ENCODE assay signal across 18 cellular contexts in genomic region chr11:134164490-134165370, GRCh38. TPM values are rescaled to one million over a fixed set of nuclear protein-coding genes. Genes with fewer than 3 reads are reported as not detected.
A peak's percentile ranks its signal among the peaks of the same experiment; 100 is the strongest.
DNase-seq lines count a peak whose midpoint lies in the region; ATAC-seq and TF ChIP-seq lines count a peak whose summit lies in the region.
"Had no signal": no experiment of that assay in that cellular context is flagged by ENCODE, and none has a peak within 500 bp of the region (broad histone marks: within the 10 kb centered on the region; RNA-seq: fewer than 3 reads in every experiment).

No MANE protein-coding gene starts in this region.

- H4K20me1 ChIP-seq in GM23338 (replicated peaks; ENCODE audit: insufficient read depth) = no peaks in the 10 kb centered on the region

- peak overlapping the region; percentile 2 for H3K27ac Mint-ChIP-seq in CD8-positive, alpha-beta T cell
- H3K27ac Mint-ChIP-seq in GM23338 = peak overlapping the region; percentile 93; the same call in 1 of the 2 replicates
- peak overlapping the region; percentile 43 for H3K27ac Mint-ChIP-seq in T-helper 2 cell treated with Interferon-gamma antibody and Interleukin-4, amounts not matched to agents 5 μg/mL and 100 μg/mL, for 36 hours
- H3K27ac Mint-ChIP-seq: activated naive CD8-positive, alpha-beta T cell treated with anti-CD3 and anti-CD28 coated beads for 36 hours; dendritic cell treated with granulocyte-macrophage colony-stimulating factor and Interleukin-4, amounts not matched to agents 40 ng/mL and 50 ng/mL, for 4 days had no signal

- no peak for ATAC-seq in CD8-positive, alpha-beta T cell
- ATAC-seq in GM23338 = no peak
- no peak for ATAC-seq in HG03378 (IDR thresholded peaks at IDR 0.05; ENCODE audit: unreplicated experiment)
- no peak for ATAC-seq in psoas muscle
- ATAC-seq: natural killer cell treated with Interleukin-12 subunit alpha and Interleukin-12 subunit beta and Interleukin-15 and Interleukin-18, amount 100 ng/mL, for 72 hours; Panc1; stimulated activated effector memory CD8-positive, alpha-beta T cell treated with anti-CD3 and anti-CD28 coated beads, Interleukin-12 subunit alpha, Interleukin-12 subunit beta, amount 100 ng/mL, for 72 hours had no signal

- H3K4me1 ChIP-seq in CD8-positive, alpha-beta T cell (ENCODE audit: insufficient read depth, low read length) = no peaks in the 10 kb centered on the region
- no peaks in the 10 kb centered on the region for H3K4me1 ChIP-seq in GM23338 (ENCODE audit: insufficient read depth)
- no peaks in the 10 kb centered on the region for H3K4me1 ChIP-seq in psoas muscle
- H3K4me1 ChIP-seq: tibial artery had no signal

- intact Hi-C loops in CD8-positive, alpha-beta T cell (cut with DNase I, micrococcal nuclease) = no loop called here
- intact Hi-C loops in psoas muscle (cut with DNase I) = no loop called here

- H3K4me1 Mint-ChIP-seq in CD8-positive, alpha-beta T cell (ENCODE audit: low read depth) = no peaks in the 10 kb centered on the region
- H3K4me1 Mint-ChIP-seq in GM23338 = no peaks in the 10 kb centered on the region
- H3K4me1 Mint-ChIP-seq in T-helper 2 cell treated with Interferon-gamma antibody and Interleukin-4, amounts not matched to agents 5 μg/mL and 100 μg/mL, for 36 hours (ENCODE audit: low read depth) = peaks cover 2% of the 10 kb centered on the region
- H3K4me1 Mint-ChIP-seq: activated naive CD8-positive, alpha-beta T cell treated with anti-CD3 and anti-CD28 coated beads for 36 hours had no signal

- no peaks in the 10 kb centered on the region for H3K27me3 ChIP-seq in CD8-positive, alpha-beta T cell (ENCODE audit: insufficient read depth, low read length)
- H3K27me3 ChIP-seq in GM23338 (ENCODE audit: insufficient read depth) = peaks cover 5% of the 10 kb centered on the region
- no peaks in the 10 kb centered on the region for H3K27me3 ChIP-seq in psoas muscle (ENCODE audit: insufficient read depth in 3 of 3, low read length in 2 of 3)
- H3K27me3 ChIP-seq: brain microvascular endothelial cell, tibial artery had no signal

- peaks cover 29% of the 10 kb centered on the region for H3K36me3 ChIP-seq in CD8-positive, alpha-beta T cell (ENCODE audit: insufficient read depth, low read length)
- H3K36me3 ChIP-seq in GM23338 (ENCODE audit: insufficient read depth) (peaks cover 81% of the 10 kb centered on the region), psoas muscle (ENCODE audit: insufficient read depth in 1 of 2, low read depth in 1 of 2) (peaks cover 0 to 60% of the 10 kb centered on the region in 2 donors)

- peaks cover 4% of the 10 kb centered on the region; the same call in 1 of the 2 replicates for H3K79me2 ChIP-seq in GM23338 (replicated peaks; ENCODE audit: insufficient read depth)

- H3F3A ChIP-seq in GM23338 (replicated peaks; ENCODE audit: low read depth) = peaks cover 51% of the 10 kb centered on the region

- no peaks in the 10 kb centered on the region for H3K27me3 Mint-ChIP-seq in CD8-positive, alpha-beta T cell (ENCODE audit: low read depth)
- H3K27me3 Mint-ChIP-seq in GM23338 (ENCODE audit: insufficient read depth, low read depth, poor library complexity) = peaks cover 81% of the 10 kb centered on the region
- H3K27me3 Mint-ChIP-seq in T-helper 2 cell treated with Interferon-gamma antibody and Interleukin-4, amounts not matched to agents 5 μg/mL and 100 μg/mL, for 36 hours (ENCODE audit: low read depth) = no peaks in the 10 kb centered on the region
- H3K27me3 Mint-ChIP-seq: activated naive CD8-positive, alpha-beta T cell treated with anti-CD3 and anti-CD28 coated beads for 36 hours; dendritic cell treated with granulocyte-macrophage colony-stimulating factor and Interleukin-4, amounts not matched to agents 40 ng/mL and 50 ng/mL, for 4 days; natural killer cell treated with Interleukin-12 subunit alpha and Interleukin-12 subunit beta and Interleukin-15 and Interleukin-18, amount 100 ng/mL, for 72 hours had no signal

- H3K4me3 ChIP-seq in CD8-positive, alpha-beta T cell (ENCODE audit: low read depth, low read length) = no peak overlapping the region
- H3K4me3 ChIP-seq in GM23338 = peak overlapping the region; percentile 43
- peak overlapping the region; percentile 32; the same call in 1 of the 2 replicates for H3K4me3 ChIP-seq in iPS-18c (ENCODE audit: insufficient read depth, low read depth, low read length)
- no peak overlapping the region for H3K4me3 ChIP-seq in psoas muscle
- H3K4me3 ChIP-seq: tibial artery had no signal

- H3K9me2 ChIP-seq in GM23338 (ENCODE audit: insufficient read depth) = no peaks in the 10 kb centered on the region

- H3K9me3 Mint-ChIP-seq in CD8-positive, alpha-beta T cell = no peaks in the 10 kb centered on the region
- peaks cover 96% of the 10 kb centered on the region for H3K9me3 Mint-ChIP-seq in GM23338
- H3K9me3 Mint-ChIP-seq in T-helper 2 cell treated with Interferon-gamma antibody and Interleukin-4, amounts not matched to agents 5 μg/mL and 100 μg/mL, for 36 hours = peaks cover 3% of the 10 kb centered on the region
- H3K9me3 Mint-ChIP-seq: activated naive CD8-positive, alpha-beta T cell treated with anti-CD3 and anti-CD28 coated beads for 36 hours; dendritic cell treated with granulocyte-macrophage colony-stimulating factor and Interleukin-4, amounts not matched to agents 40 ng/mL and 50 ng/mL, for 4 days; natural killer cell treated with Interleukin-12 subunit alpha and Interleukin-12 subunit beta and Interleukin-15 and Interleukin-18, amount 100 ng/mL, for 72 hours; stimulated activated effector memory CD8-positive, alpha-beta T cell treated with anti-CD3 and anti-CD28 coated beads, Interleukin-12 subunit alpha, Interleukin-12 subunit beta, amount 100 ng/mL, for 72 hours had no signal

- H3K36me3 Mint-ChIP-seq in CD8-positive, alpha-beta T cell = peaks cover 83% of the 10 kb centered on the region
- peaks cover 100% of the 10 kb centered on the region for H3K36me3 Mint-ChIP-seq in GM23338 (ENCODE audit: low read depth)
- H3K36me3 Mint-ChIP-seq in T-helper 2 cell treated with Interferon-gamma antibody and Interleukin-4, amounts not matched to agents 5 μg/mL and 100 μg/mL, for 36 hours (ENCODE audit: low read depth) = peaks cover 79% of the 10 kb centered on the region

- no peaks in the 10 kb centered on the region for H3K9me3 ChIP-seq in CD8-positive, alpha-beta T cell (ENCODE audit: low read length)
- H3K9me3 ChIP-seq in iPS-18c (ENCODE audit: control insufficient read depth, insufficient read depth, low read length) (peaks cover 70% of the 10 kb centered on the region), psoas muscle (no peaks in the 10 kb centered on the region)
- H3K9me3 ChIP-seq: tibial artery had no signal

- H3K27ac ChIP-seq in CD8-positive, alpha-beta T cell (ENCODE audit: low read depth, low read length) = no peak overlapping the region
- H3K27ac ChIP-seq in GM23338 (ENCODE audit: low read depth) (no peak overlapping the region), psoas muscle (no peak overlapping the region)
- H3K27ac ChIP-seq: brain microvascular endothelial cell, tibial artery had no signal

- no peak overlapping the region for H2AFZ ChIP-seq in GM23338

- no peak for DNase-seq in CD8-positive, alpha-beta T cell
- peak; percentile 96 for DNase-seq in GM23338 (ENCODE audit: low spot score)
- no peak for DNase-seq in T-helper 2 cell treated with Interferon-gamma antibody and Interleukin-4, amounts not matched to agents 5 μg/mL and 100 μg/mL, for 36 hours (ENCODE audit: low spot score)
- no peak for DNase-seq in SW480 (ENCODE audit: low spot score)
- DNase-seq in psoas muscle = no peak
- DNase-seq: activated naive CD8-positive, alpha-beta T cell treated with anti-CD3 and anti-CD28 coated beads for 36 hours; brain microvascular endothelial cell; erythroblast; H7; islet precursor cell; NCI-H187; tibial artery had no signal

- CTCF ChIA-PET in CD8-positive, alpha-beta T cell (lab: Charles Lee) = interaction anchor here (1.3 to 1.5 kb wide), 2 partner anchors 11 to 24 kb away, joined by 3 read pairs; no protein-coding TSS in a partner anchor

- no peak overlapping the region for H3K4me3 Mint-ChIP-seq in CD8-positive, alpha-beta T cell
- peak overlapping the region; percentile 58 for H3K4me3 Mint-ChIP-seq in GM23338
- H3K4me3 Mint-ChIP-seq in T-helper 2 cell treated with Interferon-gamma antibody and Interleukin-4, amounts not matched to agents 5 μg/mL and 100 μg/mL, for 36 hours = no peak overlapping the region
- H3K4me3 Mint-ChIP-seq: activated naive CD8-positive, alpha-beta T cell treated with anti-CD3 and anti-CD28 coated beads for 36 hours; dendritic cell treated with granulocyte-macrophage colony-stimulating factor and Interleukin-4, amounts not matched to agents 40 ng/mL and 50 ng/mL, for 4 days; natural killer cell treated with Interleukin-12 subunit alpha and Interleukin-12 subunit beta and Interleukin-15 and Interleukin-18, amount 100 ng/mL, for 72 hours; stimulated activated effector memory CD8-positive, alpha-beta T cell treated with anti-CD3 and anti-CD28 coated beads, Interleukin-12 subunit alpha, Interleukin-12 subunit beta, amount 100 ng/mL, for 72 hours had no signal

- H3K4me2 ChIP-seq in GM23338 = no peak overlapping the region

- POLR2A ChIA-PET in CD8-positive, alpha-beta T cell (lab: Charles Lee) = no interaction called here

- TF ChIP-seq CTCF in CD8-positive, alpha-beta T cell (IDR thresholded peaks at IDR 0.05) = no peak
- TF ChIP-seq CTCF in GM23338 (conservative IDR thresholded peaks at IDR 0.05; ENCODE audit: low read depth in 2 of 2) (no peak), psoas muscle (IDR thresholded peaks at IDR 0.05) (no peak)

- 91 to 98% (median 97%) methylated on average over 11 of the region's 11 CpGs for WGBS in psoas muscle, 3 donors

RNA-seq across cellular contexts. Expression of gene NCAPD3, which starts 59.0 kb away (rescaled TPM):
- total RNA-seq in CD8-positive, alpha-beta T cell = 10 to 100 TPM; 30.2 to 30.4 TPM
- total RNA-seq in GM23338 (2014; rRNA removed; shearing (Covaris generic)) = 48.9 and 49.8 TPM in 2 replicates
- polyA plus RNA-seq in GM23338 (2016; fragmentation: Nextera tagmentation; extraction: Ambion mirVana) (32.1 and 37.1 TPM in 2 replicates), psoas muscle (1 to 10 TPM; 2.8 to 8.7 (median 3.0) TPM)
- 1 to 10 TPM; 5.3 to 7.6 (median 5.7) TPM for total RNA-seq in psoas muscle

RNA-seq across cellular contexts. Expression of gene VPS26B, which starts 59.7 kb away (rescaled TPM):
- 10 to 100 TPM; 36.8 to 37.8 TPM for total RNA-seq in CD8-positive, alpha-beta T cell
- 29.1 and 30.3 TPM in 2 replicates for total RNA-seq in GM23338 (2014; rRNA removed; shearing (Covaris generic))
- polyA plus RNA-seq in GM23338 (2016; fragmentation: Nextera tagmentation; extraction: Ambion mirVana) = 9.2 and 10.1 TPM in 2 replicates
- total RNA-seq in psoas muscle = 10 to 100 TPM; 12.2 to 21.8 (median 18.5) TPM
- polyA plus RNA-seq in psoas muscle = 10 to 100 TPM; 14.0 to 34.8 (median 22.7) TPM

Comparison
In these comparisons a context has a peak if more than half of its experiments do, and no peak if none do; other contexts are left out.
1. H3K4me3 ChIP-seq: peak in GM23338 (single experiment) and iPS-18c (single experiment); none in CD8-positive, alpha-beta T cell (single experiment) and psoas muscle (single experiment).
2. H3K27ac Mint-ChIP-seq: peak in every context shown above with its lines; median percentile 93 in GM23338; 43 in T-helper 2 cell treated with Interferon-gamma antibody and Interleukin-4, amounts not matched to agents 5 μg/mL and 100 μg/mL, for 36 hours; 2 in CD8-positive, alpha-beta T cell.